Comparison of ENCODE assay signal across 30 cellular contexts in the genomic region with DNA sequence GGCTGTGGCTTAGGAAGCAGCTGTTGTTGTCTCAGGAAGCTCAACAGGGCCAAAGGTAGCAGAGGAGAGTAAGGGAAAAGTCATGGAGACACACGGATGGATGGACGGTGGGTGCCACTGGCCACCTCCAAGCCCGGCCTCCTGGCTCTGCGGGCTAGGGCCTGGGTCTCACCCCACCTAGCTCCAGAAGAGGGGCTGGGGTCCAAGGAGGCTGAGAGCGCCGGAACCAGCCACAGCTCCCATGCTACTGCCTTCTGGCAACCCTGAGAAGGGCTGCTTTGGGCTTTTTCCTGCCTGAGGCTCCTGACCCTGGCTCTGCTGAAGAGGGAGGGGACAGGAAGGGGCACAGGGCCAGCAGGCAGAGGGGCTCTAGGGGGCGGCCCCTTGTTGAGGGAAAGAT. TPM values are rescaled to one million over a fixed set of nuclear protein-coding genes. Genes with fewer than 3 reads are reported as not detected.
"Had no signal": no experiment of that assay in that cellular context is flagged by ENCODE, and none has a peak within 500 bp of the region (broad histone marks: within the 10 kb centered on the region; RNA-seq: fewer than 3 reads in every experiment).

No MANE protein-coding gene starts in this region.

- H3K4me1 ChIP-seq: right lobe of liver had no signal

- H3K27me3 ChIP-seq: ascending aorta, right lobe of liver, testis had no signal

- H3K9me3 ChIP-seq: adrenal gland, ascending aorta, right lobe of liver, testis had no signal

- H3K36me3 ChIP-seq: adrenal gland, ascending aorta, brain microvascular endothelial cell, right lobe of liver had no signal

- H3K27ac ChIP-seq: ascending aorta, brain microvascular endothelial cell, right lobe of liver had no signal

- DNase-seq: activated CD4-positive, alpha-beta T cell treated with anti-CD3 and anti-CD28 coated beads, Interleukin-2, amount 50 U/mL, for 4 hours; activated CD8-positive, alpha-beta memory T cell treated with anti-CD3 and anti-CD28 coated beads for 24 hours; activated CD8-positive, alpha-beta memory T cell treated with anti-CD3 and anti-CD28 coated beads, Interleukin-2, amount 50 U/mL, for 4 hours; activated naive CD4-positive, alpha-beta T cell; activated T-cell treated with anti-CD3 and anti-CD28 coated beads, Interleukin-2, amount 50 U/mL, for 24 hours; adrenal gland; brain microvascular endothelial cell; central memory CD4-positive, alpha-beta T cell; effector memory CD4-positive, alpha-beta T cell; foreskin melanocyte; glutamatergic neuron; hypothalamus; islet precursor cell; naive B cell; stimulated activated CD4-positive, alpha-beta T cell treated with anti-CD3 and anti-CD28 coated beads, Interleukin-2, amount 100 ng/mL, for 24 hours; stimulated activated naive B cell treated with anti-CD40 and anti-IgM and Interleukin-4, amounts not matched to agents 10 μg/mL and 1 μg/mL and 100 μg/mL, for 72 hours; T-helper 9 cell; testis; trophoblast cell had no signal

- H3K4me3 ChIP-seq: adrenal gland, ascending aorta, lung, right lobe of liver, skin epidermis, testis had no signal

RNA-seq across cellular contexts. Expression of a gene that starts 11.2 kb away (rescaled TPM):
- total RNA-seq: activated T-helper 2 cell treated with anti-CD3 and anti-CD28 coated beads, Interferon-gamma antibody, Interleukin-2, Interleukin-4, amounts not matched to agents 10 μg/mL and 5 μg/mL and 100 μg/mL, durations not matched to agents 14 hours and 24 hours and 36 hours; dermis microvascular lymphatic vessel endothelial cell; endothelial cell of umbilical vein; osteocyte; pulmonary artery endothelial cell; T-helper 1 cell treated with Interleukin-12 subunit alpha and Interleukin-12 subunit beta and Interleukin-4 antibody, amounts not matched to agents 30 ng/mL and 1 ng/mL, for 36 hours; WTC11 had no signal

RNA-seq across cellular contexts. Expression of a gene that starts 25.3 kb away (rescaled TPM):
- total RNA-seq: T-helper 1 cell treated with Interleukin-12 subunit alpha and Interleukin-12 subunit beta and Interleukin-4 antibody, amounts not matched to agents 30 ng/mL and 1 ng/mL, for 36 hours had no signal
